ENCODE assay signal across 15 cellular contexts in genomic region chr14:21043387-21044105, GRCh38. TPM values are rescaled to one million over a fixed set of nuclear protein-coding genes. Genes with fewer than 3 reads are reported as not detected.
DNase-seq lines count a peak whose midpoint lies in the region; ATAC-seq, FAIRE-seq and TF ChIP-seq lines count a peak whose summit lies in the region.
"Had no signal": no experiment of that assay in that cellular context is flagged by ENCODE, and none has a peak within 500 bp of the region (broad histone marks: within the 10 kb centered on the region; RNA-seq: fewer than 3 reads in every experiment).

No MANE protein-coding gene starts in this region.

- no peak for TF ChIP-seq POLR2A in K562 (conservative IDR thresholded peaks at IDR 0.05)

- no peaks in the 10 kb centered on the region for H3K9me2 ChIP-seq in Loucy (replicated peaks; ENCODE audit: low read depth, low read length)

- H4K20me1 ChIP-seq in Loucy (ENCODE audit: insufficient read depth, low read length, poor library complexity, severe bottlenecking) (no peaks in the 10 kb centered on the region), K562 (replicated peaks; ENCODE audit: control insufficient read depth, insufficient read depth, low read length) (no peaks in the 10 kb centered on the region)

- peaks cover 34% of the 10 kb centered on the region for H3K4me1 ChIP-seq in Loucy (ENCODE audit: insufficient read depth, low read length, poor library complexity, severe bottlenecking)
- H3K4me1 ChIP-seq in K562 (replicated peaks in 1 of 2; ENCODE audit: control insufficient read depth in 2 of 2, insufficient read depth in 2 of 2, low read length in 2 of 2): peaks cover 5 to 21% of the 10 kb centered on the region in 2 experiments; a peak in 4 of 5 replicates
- H3K4me1 ChIP-seq in mucosa of rectum (ENCODE audit: control insufficient read depth in 2 of 2, insufficient read depth in 2 of 2, low read length in 2 of 2): peaks cover 23 to 31% of the 10 kb centered on the region in 2 donors
- peaks cover 32% of the 10 kb centered on the region for H3K4me1 ChIP-seq in BE2C

- BruUV-seq in K562 (replicated peaks; lab: Mats Ljungman, UMichigan): no TSS peak

- CTCF ChIA-PET in K562 (lab: Yijun Ruan, JAX; ENCODE audit: low intra/inter-chr PET ratio): interaction anchor here (0.9 kb wide), 1 partner anchor 29 kb away, joined by 3 read pairs; no protein-coding TSS in a partner anchor

- no peaks in the 10 kb centered on the region for H3K9me1 ChIP-seq in K562 (ENCODE audit: control insufficient read depth, insufficient read depth, low read length)

- H3K4me2 ChIP-seq in Loucy (ENCODE audit: low read depth, low read length, poor library complexity, severe bottlenecking): peak overlapping the region; percentile 66
- H3K4me2 ChIP-seq in K562 (ENCODE audit: insufficient read depth, low read length): peak overlapping the region; percentile 53; the same call in 1 of the 2 replicates

- H3F3A ChIP-seq in Loucy (ENCODE audit: low read depth): no peaks in the 10 kb centered on the region

- H3K27me3 ChIP-seq in Loucy (ENCODE audit: insufficient read depth, low read length, poor library complexity, severe bottlenecking) (no peaks in the 10 kb centered on the region), K562 (ENCODE audit: control insufficient read depth in 2 of 2, insufficient read depth in 2 of 2, low read length in 2 of 2) (no peaks in the 10 kb centered on the region), mucosa of rectum (ENCODE audit: control insufficient read depth in 2 of 2, insufficient read depth in 2 of 2, low read length in 2 of 2) (no peaks in the 10 kb centered on the region), BE2C (no peaks in the 10 kb centered on the region)
- H3K27me3 ChIP-seq: MG63 had no signal

- intact Hi-C loops in K562 (cut with micrococcal nuclease): loop anchor here (5.0 kb wide), 1 partner anchor 186 kb away; no protein-coding TSS in a partner anchor

- no peak for ATAC-seq in K562

- H3K79me2 ChIP-seq in Loucy (ENCODE audit: insufficient read depth, low read length) (no peaks in the 10 kb centered on the region), K562 (ENCODE audit: control insufficient read depth, insufficient read depth, low read length) (no peaks in the 10 kb centered on the region)

- DNase-seq in K562 (ENCODE audit: extremely low read depth in 1 of 4, low spot score in 3 of 4) (no peak), BE2C (no peak), A172 (ENCODE audit: low spot score) (no peak), SW480 (ENCODE audit: low spot score) (no peak)
- DNase-seq: activated CD4-positive, alpha-beta T cell treated with anti-CD3 and anti-CD28 coated beads for 4 hours; MG63; NCI-H2081; NCI-H526; RPMI8226 had no signal

- no peak for TF ChIP-seq EP300 in K562 (IDR thresholded peaks at IDR 0.05; ENCODE audit: low read length)

- FAIRE-seq in K562 (lab: Jason Lieb, UNC): no peak
- FAIRE-seq: endometrium, frontal cortex had no signal

- TF ChIP-seq RAD21 in K562 (CRISPR knock-in tag; conservative IDR thresholded peaks at IDR 0.05 in 1 of 2, IDR thresholded peaks at IDR 0.05 in 1 of 2): no peak

- H2AFZ ChIP-seq in Loucy (ENCODE audit: low read length) (peak overlapping the region; percentile 19; the same call in 1 of the 2 replicates), K562 (ENCODE audit: low read depth, low read length) (peak overlapping the region; percentile 86)

- H3K9me3 ChIP-seq in Loucy (ENCODE audit: insufficient read depth, low read depth, low read length) (no peaks in the 10 kb centered on the region), K562 (replicated peaks; ENCODE audit: control insufficient read depth, insufficient read depth, low read depth, low read length) (no peaks in the 10 kb centered on the region), mucosa of rectum (ENCODE audit: control insufficient read depth in 2 of 2, low read length in 2 of 2) (no peaks in the 10 kb centered on the region), BE2C (no peaks in the 10 kb centered on the region)
- H3K9me3 ChIP-seq: MG63 had no signal

- peak overlapping the region; percentile 45 for H3K4me3 ChIP-seq in Loucy (ENCODE audit: low read length, poor library complexity, severe bottlenecking)
- no peak overlapping the region for H3K4me3 ChIP-seq in K562
- H3K4me3 ChIP-seq in mucosa of rectum (ENCODE audit: low read length in 2 of 2): no peak overlapping the region
- no peak overlapping the region for H3K4me3 ChIP-seq in BE2C (ENCODE audit: low read depth, low read length)
- H3K4me3 ChIP-seq: MG63 had no signal

- TF ChIP-seq CTCF in Loucy (conservative IDR thresholded peaks at IDR 0.05; ENCODE audit: low read length): no peak
- no peak for TF ChIP-seq CTCF in K562 (IDR thresholded peaks at IDR 0.05 in 2 of 3, conservative IDR thresholded peaks at IDR 0.05 in 1 of 3; ENCODE audit: insufficient read depth in 2 of 3, low read depth in 1 of 3, low read length in 3 of 3)
- no peak for TF ChIP-seq CTCF in BE2C (IDR thresholded peaks at IDR 0.05; ENCODE audit: low read depth, low read length)

- in situ Hi-C loops in K562 (cut with MboI): no loop called here

- POLR2A ChIA-PET in K562 (lab: Yijun Ruan, JAX): interaction anchor here (0.7 kb wide), 1 partner anchor 28 kb away, joined by 3 read pairs; no protein-coding TSS in a partner anchor

- no peak overlapping the region; the same call in 2 of the 3 replicates for H3K27ac ChIP-seq in K562 (ENCODE audit: extremely low read depth, low read depth, low read length)
- peak overlapping the region; percentile 24 to 30 for H3K27ac ChIP-seq in mucosa of rectum (ENCODE audit: low read depth in 2 of 2, low read length in 2 of 2)

- H3K36me3 ChIP-seq in Loucy (ENCODE audit: insufficient read depth, low read length) (no peaks in the 10 kb centered on the region), K562 (ENCODE audit: control insufficient read depth, insufficient read depth, low read length) (no peaks in the 10 kb centered on the region), mucosa of rectum (ENCODE audit: control insufficient read depth in 2 of 2, insufficient read depth in 2 of 2, low read length in 2 of 2) (no peaks in the 10 kb centered on the region), BE2C (no peaks in the 10 kb centered on the region)
- H3K36me3 ChIP-seq: MG63 had no signal

- H3K9ac ChIP-seq in Loucy (ENCODE audit: low read depth, low read length, poor library complexity, severe bottlenecking) (peak overlapping the region; percentile 49), K562 (ENCODE audit: insufficient read depth in 1 of 2, low read depth in 2 of 2, low read length in 2 of 2) (no peak overlapping the region), mucosa of rectum (ENCODE audit: low read depth in 1 of 2, low read length in 2 of 2) (no peak overlapping the region)

- 78% methylated on average over 3 of the region's 3 CpGs for WGBS in K562 (ENCODE audit: insufficient coverage, low coverage, missing lambda C conversion rate)

RNA-seq across cellular contexts. Expression of gene RNASE7, which starts 1.4 kb away (rescaled TPM):
- not detected in 2 replicates for total RNA-seq in K562 (2011; cell fraction: chromatin; rRNA removed; ENCODE audit: low replicate concordance)
- total RNA-seq in K562 (2011; cell fraction: nucleolus; rRNA removed): not detected in 2 replicates
- not detected in 2 replicates for total RNA-seq in K562 (2011; cell fraction: nucleoplasm; rRNA removed)
- not detected in 2 replicates for total RNA-seq in K562 (2014; rRNA removed)
- total RNA-seq in K562 (2014; rRNA removed; fragmentation: Illumina TruSeq; extraction: Trizol): not detected in 2 replicates
- not detected in 2 replicates for total RNA-seq in K562 (2015; rRNA removed; fragmentation: Illumina TruSeq; extraction: Trizol)
- not detected in 2 replicates for total RNA-seq in K562 (2021)
- not detected in 2 replicates for polyA plus RNA-seq in K562 (2011; rRNA removed)
- polyA plus RNA-seq in K562 (2011; cell fraction: cytosol; rRNA removed): not detected in 2 replicates
- not detected in 2 replicates for polyA plus RNA-seq in K562 (2011; cell fraction: nucleus; rRNA removed)
- not detected in 2 replicates for polyA plus RNA-seq in K562 (2012)
- polyA plus RNA-seq in K562 (2014; fragmentation: Illumina TruSeq; extraction: Trizol): not detected in 2 replicates
- not detected for polyA plus RNA-seq in K562 (2014; fragmentation: Nextera tagmentation; extraction: Ambion mirVana)
- polyA plus RNA-seq in K562 (2014; rRNA removed): not detected in 2 replicates
- polyA minus RNA-seq in K562 (2011; rRNA and poly(A)+ RNA removed): not detected in 2 replicates
- not detected in 2 replicates for polyA minus RNA-seq in K562 (2011; cell fraction: cytosol; rRNA and poly(A)+ RNA removed)
- not detected in 2 replicates for polyA minus RNA-seq in K562 (2011; cell fraction: nucleus; rRNA and poly(A)+ RNA removed)
- polyA plus RNA-seq in BE2C (2012; ENCODE audit: insufficient read depth, insufficient read length, low read depth): not detected
- not detected in 2 replicates for total RNA-seq in A172 (2014; rRNA removed; shearing (Covaris generic))
- total RNA-seq: frontal cortex, HT-29, omental fat pad had no signal

RNA-seq across cellular contexts. Expression of gene RNASE13, which starts 8.9 kb away (rescaled TPM):
- total RNA-seq in K562 (2011; cell fraction: chromatin; rRNA removed; ENCODE audit: low replicate concordance): not detected in 2 replicates
- total RNA-seq in K562 (2011; cell fraction: nucleolus; rRNA removed): not detected in 2 replicates
- not detected in 2 replicates for total RNA-seq in K562 (2011; cell fraction: nucleoplasm; rRNA removed)
- not detected in 2 replicates for total RNA-seq in K562 (2014; rRNA removed)
- not detected in 2 replicates for total RNA-seq in K562 (2014; rRNA removed; fragmentation: Illumina TruSeq; extraction: Trizol)
- not detected in 2 replicates for total RNA-seq in K562 (2015; rRNA removed; fragmentation: Illumina TruSeq; extraction: Trizol)
- not detected in 2 replicates for total RNA-seq in K562 (2021)
- not detected in 2 replicates for polyA plus RNA-seq in K562 (2011; rRNA removed)
- polyA plus RNA-seq in K562 (2011; cell fraction: cytosol; rRNA removed): not detected in 2 replicates
- not detected in 2 replicates for polyA plus RNA-seq in K562 (2011; cell fraction: nucleus; rRNA removed)
- not detected in 2 replicates for polyA plus RNA-seq in K562 (2012)
- not detected in 2 replicates for polyA plus RNA-seq in K562 (2014; fragmentation: Illumina TruSeq; extraction: Trizol)
- polyA plus RNA-seq in K562 (2014; fragmentation: Nextera tagmentation; extraction: Ambion mirVana): not detected
- not detected in 2 replicates for polyA plus RNA-seq in K562 (2014; rRNA removed)
- not detected in 2 replicates for polyA minus RNA-seq in K562 (2011; rRNA and poly(A)+ RNA removed)
- polyA minus RNA-seq in K562 (2011; cell fraction: cytosol; rRNA and poly(A)+ RNA removed): not detected in 2 replicates
- polyA minus RNA-seq in K562 (2011; cell fraction: nucleus; rRNA and poly(A)+ RNA removed): not detected in 2 replicates
- polyA plus RNA-seq in BE2C (2012; ENCODE audit: insufficient read depth, insufficient read length, low read depth): not detected
- not detected in 2 replicates for total RNA-seq in A172 (2014; rRNA removed; shearing (Covaris generic))
- total RNA-seq: frontal cortex, HT-29, omental fat pad had no signal

RNA-seq across cellular contexts. Expression of gene TPPP2, which starts 13.5 kb away (rescaled TPM):
- 0.19 TPM in 1 of 2 replicates, not detected in the other for total RNA-seq in K562 (2011; cell fraction: chromatin; rRNA removed; ENCODE audit: low replicate concordance)
- not detected in 2 replicates for total RNA-seq in K562 (2011; cell fraction: nucleolus; rRNA removed)
- not detected in 2 replicates for total RNA-seq in K562 (2011; cell fraction: nucleoplasm; rRNA removed)
- 0.18 and 0.24 TPM in 2 replicates for total RNA-seq in K562 (2014; rRNA removed)
- not detected in 2 replicates for total RNA-seq in K562 (2014; rRNA removed; fragmentation: Illumina TruSeq; extraction: Trizol)
- total RNA-seq in K562 (2015; rRNA removed; fragmentation: Illumina TruSeq; extraction: Trizol): not detected in 2 replicates
- total RNA-seq in K562 (2021): not detected in 2 replicates
- not detected in 2 replicates for polyA plus RNA-seq in K562 (2011; rRNA removed)
- not detected in 2 replicates for polyA plus RNA-seq in K562 (2011; cell fraction: cytosol; rRNA removed)
- 0.33 TPM in 1 of 2 replicates, not detected in the other for polyA plus RNA-seq in K562 (2011; cell fraction: nucleus; rRNA removed)
- not detected in 2 replicates for polyA plus RNA-seq in K562 (2012)
- not detected in 2 replicates for polyA plus RNA-seq in K562 (2014; fragmentation: Illumina TruSeq; extraction: Trizol)
- polyA plus RNA-seq in K562 (2014; fragmentation: Nextera tagmentation; extraction: Ambion mirVana): not detected
- polyA plus RNA-seq in K562 (2014; rRNA removed): not detected in 2 replicates
- polyA minus RNA-seq in K562 (2011; rRNA and poly(A)+ RNA removed): not detected in 2 replicates
- not detected in 2 replicates for polyA minus RNA-seq in K562 (2011; cell fraction: cytosol; rRNA and poly(A)+ RNA removed)
- polyA minus RNA-seq in K562 (2011; cell fraction: nucleus; rRNA and poly(A)+ RNA removed): not detected in 2 replicates
- not detected for polyA plus RNA-seq in BE2C (2012; ENCODE audit: insufficient read depth, insufficient read length, low read depth)
- total RNA-seq in A172 (2014; rRNA removed; shearing (Covaris generic)): not detected in 2 replicates
- total RNA-seq: frontal cortex, HT-29, omental fat pad had no signal

RNA-seq across cellular contexts. Expression of gene RNASE8, which starts 14.1 kb away (rescaled TPM):
- not detected in 2 replicates for total RNA-seq in K562 (2011; cell fraction: chromatin; rRNA removed; ENCODE audit: low replicate concordance)
- not detected in 2 replicates for total RNA-seq in K562 (2011; cell fraction: nucleolus; rRNA removed)
- total RNA-seq in K562 (2011; cell fraction: nucleoplasm; rRNA removed): not detected in 2 replicates
- total RNA-seq in K562 (2014; rRNA removed): not detected in 2 replicates
- total RNA-seq in K562 (2014; rRNA removed; fragmentation: Illumina TruSeq; extraction: Trizol): not detected in 2 replicates
- total RNA-seq in K562 (2015; rRNA removed; fragmentation: Illumina TruSeq; extraction: Trizol): not detected in 2 replicates
- not detected in 2 replicates for total RNA-seq in K562 (2021)
- not detected in 2 replicates for polyA plus RNA-seq in K562 (2011; rRNA removed)
- polyA plus RNA-seq in K562 (2011; cell fraction: cytosol; rRNA removed): not detected in 2 replicates
- not detected in 2 replicates for polyA plus RNA-seq in K562 (2011; cell fraction: nucleus; rRNA removed)
- polyA plus RNA-seq in K562 (2012): not detected in 2 replicates
- not detected in 2 replicates for polyA plus RNA-seq in K562 (2014; fragmentation: Illumina TruSeq; extraction: Trizol)
- not detected for polyA plus RNA-seq in K562 (2014; fragmentation: Nextera tagmentation; extraction: Ambion mirVana)
- polyA plus RNA-seq in K562 (2014; rRNA removed): not detected in 2 replicates
- polyA minus RNA-seq in K562 (2011; rRNA and poly(A)+ RNA removed): not detected in 2 replicates
- not detected in 2 replicates for polyA minus RNA-seq in K562 (2011; cell fraction: cytosol; rRNA and poly(A)+ RNA removed)
- not detected in 2 replicates for polyA minus RNA-seq in K562 (2011; cell fraction: nucleus; rRNA and poly(A)+ RNA removed)
- not detected for polyA plus RNA-seq in BE2C (2012; ENCODE audit: insufficient read depth, insufficient read length, low read depth)
- total RNA-seq in A172 (2014; rRNA removed; shearing (Covaris generic)): not detected in 2 replicates
- total RNA-seq: frontal cortex, HT-29, omental fat pad had no signal

RNA-seq across cellular contexts. Expression of gene NDRG2, which starts 18.7 kb away (rescaled TPM):
- total RNA-seq in K562 (2011; cell fraction: chromatin; rRNA removed; ENCODE audit: low replicate concordance): 236 and 348 TPM in 2 replicates
- 137 and 162 TPM in 2 replicates for total RNA-seq in K562 (2011; cell fraction: nucleolus; rRNA removed)
- total RNA-seq in K562 (2011; cell fraction: nucleoplasm; rRNA removed): 212 and 255 TPM in 2 replicates
- total RNA-seq in K562 (2014; rRNA removed) (44.5 and 62.1 TPM in 2 replicates), K562 (2014; rRNA removed; fragmentation: Illumina TruSeq; extraction: Trizol) (24.9 and 28.2 TPM in 2 replicates), K562 (2015; rRNA removed; fragmentation: Illumina TruSeq; extraction: Trizol) (27.5 and 28.5 TPM in 2 replicates), K562 (2021) (37.4 and 41.0 TPM in 2 replicates)
- polyA plus RNA-seq in K562 (2011; rRNA removed) (66.3 and 105 TPM in 2 replicates), K562 (2014; fragmentation: Illumina TruSeq; extraction: Trizol) (81.2 and 81.3 TPM in 2 replicates), K562 (2014; fragmentation: Nextera tagmentation; extraction: Ambion mirVana) (10 to 100 TPM; 10.1 to 22.9 TPM), K562 (2014; rRNA removed) (59.3 and 67.3 TPM in 2 replicates)
- polyA plus RNA-seq in K562 (2011; cell fraction: cytosol; rRNA removed): 81.1 and 138 TPM in 2 replicates
- 200 and 241 TPM in 2 replicates for polyA plus RNA-seq in K562 (2011; cell fraction: nucleus; rRNA removed)
- polyA plus RNA-seq in K562 (2012): 41.0 and 60.2 TPM in 2 replicates
- polyA minus RNA-seq in K562 (2011; rRNA and poly(A)+ RNA removed): 42.2 and 67.9 TPM in 2 replicates
- polyA minus RNA-seq in K562 (2011; cell fraction: cytosol; rRNA and poly(A)+ RNA removed): 15.7 and 39.4 TPM in 2 replicates
- 54.4 and 64.0 TPM in 2 replicates for polyA minus RNA-seq in K562 (2011; cell fraction: nucleus; rRNA and poly(A)+ RNA removed)
- polyA plus RNA-seq in BE2C (2012; ENCODE audit: insufficient read depth, insufficient read length, low read depth): 71.7 TPM
- total RNA-seq in A172 (2014; rRNA removed; shearing (Covaris generic)): 7.5 and 9.0 TPM in 2 replicates
